ENCODE assay signal across 17 cellular contexts in the genomic region with DNA sequence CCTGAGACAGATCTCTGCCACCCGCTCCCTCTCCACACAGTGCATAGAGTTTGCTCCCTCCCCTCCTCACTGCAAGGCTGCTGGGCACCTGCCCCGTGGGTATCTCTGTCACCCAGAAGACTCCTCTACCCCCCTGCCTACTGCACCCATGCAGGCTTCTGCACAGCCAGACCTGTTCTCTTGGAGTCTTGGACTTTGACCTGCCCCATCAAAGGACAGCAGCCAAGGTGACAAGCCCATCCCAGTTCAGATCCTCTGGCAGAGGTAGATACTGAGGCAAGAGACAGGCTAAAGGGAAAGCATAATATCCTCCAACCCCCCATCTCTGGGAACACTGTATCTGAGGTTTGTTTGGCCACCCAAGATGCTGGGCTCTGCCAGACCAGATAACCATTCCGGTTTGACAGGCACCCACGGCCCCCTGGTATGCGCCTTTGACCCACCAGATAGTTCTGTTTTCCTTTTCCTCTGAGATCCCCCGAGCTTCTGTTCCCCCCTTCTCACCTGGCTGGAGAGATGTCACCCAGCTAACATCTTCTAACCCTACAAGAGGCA.
DNase-seq lines count a peak whose midpoint lies in the region; ATAC-seq, FAIRE-seq and TF ChIP-seq lines count a peak whose summit lies in the region.
"Had no signal": no experiment of that assay in that cellular context is flagged by ENCODE, and none has a peak within 500 bp of the region (broad histone marks: within the 10 kb centered on the region; RNA-seq: fewer than 3 reads in every experiment).

No MANE protein-coding gene starts in this region.

- no peaks in the 10 kb centered on the region for H3K27me3 ChIP-seq in HCT116 (ENCODE audit: insufficient read depth, low read length)
- H3K27me3 ChIP-seq in neuronal stem cell (ENCODE audit: control insufficient read depth in 3 of 3, insufficient read depth in 3 of 3, low read depth in 1 of 3, low read length in 3 of 3), result no peaks in the 10 kb centered on the region

- no peaks in the 10 kb centered on the region for H4K20me1 ChIP-seq in HCT116 (ENCODE audit: insufficient read depth)

- intact Hi-C loops in HCT116 (cut with micrococcal nuclease), result no loop called here

- H3K9ac ChIP-seq in HCT116 (ENCODE audit: low read length) (no peak overlapping the region), neuronal stem cell (ENCODE audit: low read depth, low read length, poor library complexity) (no peak overlapping the region)

- no peaks in the 10 kb centered on the region for H3K79me2 ChIP-seq in HCT116 (ENCODE audit: insufficient read depth, low read length)

- RAD21 ChIA-PET in HCT116 (lab: Charles Lee; ENCODE audit: low non-redundant PET in 1 of 2, low total read pairs in 2 of 2, uncharacterized antibody in 2 of 2, unreplicated experiment in 2 of 2), result no interaction called here

- no peak for TF ChIP-seq RAD21 in HCT116 (IDR thresholded peaks at IDR 0.05; ENCODE audit: low read depth)

- BruUV-seq in HCT116 (replicated peaks; lab: Mats Ljungman, UMichigan), result no TSS peak

- H3K36me3 ChIP-seq in HCT116 (ENCODE audit: control insufficient read depth in 1 of 2, insufficient read depth in 2 of 2, low read length in 2 of 2), result no peaks in the 10 kb centered on the region
- no peaks in the 10 kb centered on the region for H3K36me3 ChIP-seq in neuronal stem cell (replicated peaks in 1 of 2; ENCODE audit: control insufficient read depth in 2 of 2, insufficient read depth in 2 of 2, low read length in 2 of 2)

- POLR2A ChIA-PET in HCT116 (lab: Charles Lee), result no interaction called here

- no peak overlapping the region for H3K14ac ChIP-seq in neuronal stem cell (ENCODE audit: low read length)

- H3K4me3 ChIP-seq in HCT116 (replicated peaks in 1 of 2; ENCODE audit: low read depth in 1 of 2, low read length in 2 of 2), result no peak overlapping the region
- no peak overlapping the region for H3K4me3 ChIP-seq in neuronal stem cell (ENCODE audit: low read length in 2 of 2)
- H3K4me3 ChIP-seq: K562 had no signal

- H2AFZ ChIP-seq in HCT116 (ENCODE audit: low read depth, low read length, poor library complexity, severe bottlenecking) (no peak overlapping the region), neuronal stem cell (ENCODE audit: low read length) (no peak overlapping the region)

- CTCF ChIA-PET in HCT116 (lab: Charles Lee), result no interaction called here

- H3K79me1 ChIP-seq in neuronal stem cell (ENCODE audit: low read depth, low read length), result no peaks in the 10 kb centered on the region

- H4K91ac ChIP-seq in neuronal stem cell (ENCODE audit: low read depth, low read length, poor library complexity), result no peak overlapping the region

- H3K4me1 ChIP-seq in HCT116 (ENCODE audit: control insufficient read depth in 1 of 2, insufficient read depth in 2 of 2, low read length in 2 of 2) (peaks cover 8 to 55% of the 10 kb centered on the region in 2 experiments), neuronal stem cell (ENCODE audit: control insufficient read depth in 2 of 2, insufficient read depth in 1 of 2, low read depth in 1 of 2, low read length in 2 of 2) (no peaks in the 10 kb centered on the region)

- H3K9me2 ChIP-seq in HCT116 (ENCODE audit: insufficient read depth), result no peaks in the 10 kb centered on the region

- FAIRE-seq in urothelium cell line (lab: Jason Lieb, UNC), result peak; percentile 88
- FAIRE-seq: A204.1, D721Med, GM12891, HTR-8/SVneo, K562 had no signal

- WGBS in neuronal stem cell (ENCODE audit: extremely low coverage in 2 of 2, insufficient read length in 2 of 2, insufficient replicate concordance in 1 of 2), 2 donors, result no CpG with 5 or more reads among the region's 6 CpGs

- H3K9me3 ChIP-seq in HCT116 (ENCODE audit: control insufficient read depth in 1 of 2, insufficient read depth in 1 of 2, low read depth in 1 of 2, low read length in 2 of 2) (peaks cover 0 to 7% of the 10 kb centered on the region in 2 experiments; a peak in 1 of 4 replicates), neuronal stem cell (replicated peaks in 1 of 2; ENCODE audit: control insufficient read depth in 2 of 2, insufficient read depth in 1 of 2, low read depth in 1 of 2, low read length in 2 of 2) (no peaks in the 10 kb centered on the region)

- H3K4ac ChIP-seq in neuronal stem cell (ENCODE audit: low read length), result no peak overlapping the region

- H4K8ac ChIP-seq in neuronal stem cell (ENCODE audit: low read depth, low read length), result no peak overlapping the region

- TF ChIP-seq CTCF in HCT116 (IDR thresholded peaks at IDR 0.05 in 2 of 3, conservative IDR thresholded peaks at IDR 0.05 in 1 of 3; ENCODE audit: borderline replicate concordance in 1 of 3, insufficient read depth in 1 of 3, low read depth in 2 of 3, low read length in 2 of 3), result no peak

- no peak overlapping the region for H3K23ac ChIP-seq in neuronal stem cell (ENCODE audit: low read depth, low read length, poor library complexity)

- no peak overlapping the region for H2BK5ac ChIP-seq in neuronal stem cell (ENCODE audit: low read length)

- no peak overlapping the region for H2BK12ac ChIP-seq in neuronal stem cell (ENCODE audit: low read length)

- DNase-seq in HCT116 (ENCODE audit: low read depth, low spot score) (no peak), LoVo (ENCODE audit: low spot score) (peak; percentile 27), neuronal stem cell (ENCODE audit: low spot score) (no peak), urothelium cell line (ENCODE audit: low spot score) (no peak), midbrain (lab: John Stamatoyannopoulos, UW) (no peak), DMS153 treated with DMSO at 0.1 percent for 48 hours (lab: John Stamatoyannopoulos, UW; ENCODE audit: unreplicated experiment) (no peak), ecto neural progenitor cell (ENCODE audit: low spot score) (no peak)
- DNase-seq: CD4-positive, alpha-beta memory T cell; DMS53; GOT3; H9 had no signal

- no peak for ATAC-seq in HCT116
- ATAC-seq: K562 had no signal

- H3K27ac ChIP-seq in HCT116 (ENCODE audit: low read depth, low read length) (no peak overlapping the region), neuronal stem cell (replicated peaks; ENCODE audit: low read length) (no peak overlapping the region)
- H3K27ac ChIP-seq: C4-2B had no signal

- H3K4me2 ChIP-seq in HCT116 (ENCODE audit: low read length) (peak overlapping the region; percentile 24), neuronal stem cell (ENCODE audit: insufficient read depth, low read length, poor library complexity, severe bottlenecking) (no peak overlapping the region)

- H2BK120ac ChIP-seq in neuronal stem cell (ENCODE audit: low read depth, low read length), result no peak overlapping the region

- H2BK15ac ChIP-seq in neuronal stem cell (ENCODE audit: low read length), result no peak overlapping the region

- no peak overlapping the region for H2AK5ac ChIP-seq in neuronal stem cell (ENCODE audit: low read depth, low read length)

- peak overlapping the region; percentile 17 for H3K18ac ChIP-seq in neuronal stem cell (ENCODE audit: low read length)

- TF ChIP-seq POLR2A in HCT116 (IDR thresholded peaks at IDR 0.05; ENCODE audit: borderline replicate concordance, extremely low read depth, insufficient read depth, insufficient read length), result no peak

TF ChIP-seq in HCT116, 20 proteins besides CTCF, POLR2A, EP300 and RAD21 (continues in another document):
- TF ChIP-seq, protein P1, sequence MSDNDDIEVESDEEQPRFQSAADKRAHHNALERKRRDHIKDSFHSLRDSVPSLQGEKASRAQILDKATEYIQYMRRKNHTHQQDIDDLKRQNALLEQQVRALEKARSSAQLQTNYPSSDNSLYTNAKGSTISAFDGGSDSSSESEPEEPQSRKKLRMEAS (IDR thresholded peaks at IDR 0.05), result no peak
- TF ChIP-seq EZH2phosphoT487 (IDR thresholded peaks at IDR 0.05; ENCODE audit: borderline replicate concordance) (no peak), CEBPB (IDR thresholded peaks at IDR 0.05; ENCODE audit: low read depth) (no peak), TCF7L2 (IDR thresholded peaks at IDR 0.05; ENCODE audit: borderline replicate concordance, extremely low read depth, insufficient read depth, insufficient read length) (no peak), FOSL1 (IDR thresholded peaks at IDR 0.05; ENCODE audit: low read depth) (no peak), SRF (IDR thresholded peaks at IDR 0.05; ENCODE audit: low read depth) (no peak), REST (IDR thresholded peaks at IDR 0.05; ENCODE audit: low read depth) (no peak), ZNF274 (IDR thresholded peaks at IDR 0.05; ENCODE audit: low read depth, low read length) (no peak), EGR1 (IDR thresholded peaks at IDR 0.05; ENCODE audit: low read depth) (no peak), ZFX (IDR thresholded peaks at IDR 0.05) (no peak), CBX3 (IDR thresholded peaks at IDR 0.05; ENCODE audit: low read depth) (no peak), YY1 (IDR thresholded peaks at IDR 0.05; ENCODE audit: extremely low read depth, insufficient replicate concordance, low read depth, low read length) (no peak), SP1 (IDR thresholded peaks at IDR 0.05; ENCODE audit: low read depth) (no peak)
- TF ChIP-seq, protein P2, sequence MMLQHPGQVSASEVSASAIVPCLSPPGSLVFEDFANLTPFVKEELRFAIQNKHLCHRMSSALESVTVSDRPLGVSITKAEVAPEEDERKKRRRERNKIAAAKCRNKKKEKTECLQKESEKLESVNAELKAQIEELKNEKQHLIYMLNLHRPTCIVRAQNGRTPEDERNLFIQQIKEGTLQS (IDR thresholded peaks at IDR 0.05), result no peak
